9 cellular contexts compared by ENCODE assay signal in genomic region chr17:63676540-63676933, GRCh38. TPM values are rescaled to one million over a fixed set of nuclear protein-coding genes. Genes with fewer than 3 reads are reported as not detected.
DNase-seq lines count a peak whose midpoint lies in the region; ATAC-seq and TF ChIP-seq lines count a peak whose summit lies in the region.
"Had no signal": no experiment of that assay in that cellular context is flagged by ENCODE, and none has a peak within 500 bp of the region (broad histone marks: within the 10 kb centered on the region; RNA-seq: fewer than 3 reads in every experiment).

No MANE protein-coding gene starts in this region.

- H3K9me3 ChIP-seq in SK-N-SH (no peaks in the 10 kb centered on the region), body of pancreas (no peaks in the 10 kb centered on the region), thoracic aorta (no peaks in the 10 kb centered on the region)

- no peak for TF ChIP-seq EP300 in SK-N-SH (IDR thresholded peaks at IDR 0.05; ENCODE audit: borderline replicate concordance in 1 of 2, low read depth in 1 of 2, low read length in 1 of 2)

- no peak overlapping the region for H2AK5ac ChIP-seq in mesendoderm (ENCODE audit: low read length)

- H3K56ac ChIP-seq in mesendoderm (ENCODE audit: low read length): no peak overlapping the region

- H3K4me1 ChIP-seq in SK-N-SH (ENCODE audit: control insufficient read depth in 1 of 2, insufficient read depth in 2 of 2, low read depth in 1 of 2, low read length in 1 of 2): peaks cover 26 to 44% of the 10 kb centered on the region in 2 experiments
- peaks cover 27% of the 10 kb centered on the region for H3K4me1 ChIP-seq in body of pancreas
- H3K4me1 ChIP-seq in mesendoderm (ENCODE audit: control insufficient read depth, low read depth, low read length): peaks cover 20% of the 10 kb centered on the region
- H3K4me1 ChIP-seq in thoracic aorta (ENCODE audit: control insufficient read depth in 1 of 2, low read depth in 2 of 2): peaks cover 16 to 39% of the 10 kb centered on the region in 2 donors

- 69% methylated on average over 3 of the region's 3 CpGs for WGBS in SK-N-SH (ENCODE audit: low lambda C conversion rate)
- WGBS in body of pancreas, 2 donors: 44 to 57% methylated on average over 3 of the region's 3 CpGs
- no CpG with 5 or more reads among the region's 3 CpGs for WGBS in mesendoderm (ENCODE audit: extremely low coverage, insufficient coverage, low lambda C conversion rate)

- H2BK120ac ChIP-seq in mesendoderm (ENCODE audit: low read depth, low read length): no peak overlapping the region

- intact Hi-C loops in body of pancreas (cut with DNase I): no loop called here

- H3K79me2 ChIP-seq in SK-N-SH (ENCODE audit: insufficient read depth) (no peaks in the 10 kb centered on the region), mesendoderm (ENCODE audit: control insufficient read depth, insufficient read depth, low read length) (no peaks in the 10 kb centered on the region)

- H3K27ac ChIP-seq in SK-N-SH (ENCODE audit: low read depth in 2 of 2, low read length in 1 of 2) (peak overlapping the region; percentile 65 to 97; a peak in 3 of 4 replicates), body of pancreas (peak overlapping the region; percentile 75 to 86 (median 85)), mesendoderm (ENCODE audit: low read depth, low read length) (no peak overlapping the region), thoracic aorta (peak overlapping the region; percentile 86 to 88)

- H3K4me3 ChIP-seq in SK-N-SH (ENCODE audit: low read depth in 2 of 2, low read length in 1 of 2): no peak overlapping the region
- no peak overlapping the region for H3K4me3 ChIP-seq in body of pancreas
- H3K4me3 ChIP-seq in mesendoderm (ENCODE audit: low read length): no peak overlapping the region
- H3K4me3 ChIP-seq in thoracic aorta: peak overlapping the region; percentile 58

- no peak for TF ChIP-seq CTCF in SK-N-SH (IDR thresholded peaks at IDR 0.05)
- TF ChIP-seq CTCF in body of pancreas (IDR thresholded peaks at IDR 0.05): no peak
- TF ChIP-seq CTCF in thoracic aorta (IDR thresholded peaks at IDR 0.05): no peak

- H3K18ac ChIP-seq in mesendoderm (ENCODE audit: low read length): peak overlapping the region; percentile 63

- H3K4ac ChIP-seq in mesendoderm (ENCODE audit: low read depth, low read length): no peak overlapping the region

- peak overlapping the region; percentile 2; the same call in 1 of the 2 replicates for H3K9ac ChIP-seq in SK-N-SH
- no peak overlapping the region for H3K9ac ChIP-seq in mesendoderm (ENCODE audit: low read length)

- TF ChIP-seq POLR2A in body of pancreas (IDR thresholded peaks at IDR 0.05): no peak

- DNase-seq in SK-N-SH: no peak
- no peak for DNase-seq in body of pancreas
- DNase-seq in mesendoderm: no peak
- DNase-seq in thoracic aorta (ENCODE audit: low spot score): no peak
- no peak for DNase-seq in glomerular visceral epithelial cell (ENCODE audit: extremely low spot score)
- DNase-seq in NCI-H1694 (lab: John Stamatoyannopoulos, UW): no peak
- DNase-seq in COLO829 (ENCODE audit: low spot score): no peak
- DNase-seq: stimulated activated naive CD8-positive, alpha-beta T cell treated with anti-CD3 and anti-CD28 coated beads, Interleukin-15, amount 100 ng/mL, for 72 hours had no signal

- peak overlapping the region; percentile 80 for H3K4me2 ChIP-seq in SK-N-SH
- H3K4me2 ChIP-seq in mesendoderm (ENCODE audit: low read length): no peak overlapping the region

- H2BK15ac ChIP-seq in mesendoderm (replicated peaks; ENCODE audit: low read depth): no peak overlapping the region

- H3K23ac ChIP-seq in mesendoderm (ENCODE audit: low read length): no peak overlapping the region

- H3K27me3 ChIP-seq in SK-N-SH (ENCODE audit: insufficient read depth): no peaks in the 10 kb centered on the region
- no peaks in the 10 kb centered on the region for H3K27me3 ChIP-seq in body of pancreas
- H3K27me3 ChIP-seq in mesendoderm (ENCODE audit: insufficient read depth, low read length, poor library complexity): no peaks in the 10 kb centered on the region
- H3K27me3 ChIP-seq in thoracic aorta (replicated peaks; ENCODE audit: insufficient read depth): no peaks in the 10 kb centered on the region

- no peak overlapping the region for H2BK5ac ChIP-seq in mesendoderm (ENCODE audit: low read length)

- H4K8ac ChIP-seq in mesendoderm (ENCODE audit: low read depth, low read length): no peak overlapping the region

- H4K5ac ChIP-seq in mesendoderm (ENCODE audit: low read length): no peak overlapping the region

- H4K20me1 ChIP-seq in SK-N-SH (ENCODE audit: insufficient read depth): peaks cover 4% of the 10 kb centered on the region; the same call in 1 of the 2 replicates

- ATAC-seq in SK-N-SH treated with all-trans-retinoic acid at 6 μM for 48 hours: no peak
- ATAC-seq in body of pancreas: no peak
- ATAC-seq in thoracic aorta (ENCODE audit: insufficient number of reproducible peaks, low FRiP score, low read depth): no peak
- ATAC-seq: stimulated activated naive CD8-positive, alpha-beta T cell treated with anti-CD3 and anti-CD28 coated beads, Interleukin-15, amount 100 ng/mL, for 72 hours had no signal

- H3F3A ChIP-seq in SK-N-SH (replicated peaks; ENCODE audit: insufficient read depth): peaks cover 20% of the 10 kb centered on the region

- POLR2A ChIA-PET in SK-N-SH (lab: Yijun Ruan, JAX): interaction anchor here (0.5 to 3.0 kb wide), 11 partner anchors 11 to 244 kb away, joined by 4 to 36 read pairs (median 7); partner anchors contain the start of gene MAP3K3

- no peak overlapping the region for H2AFZ ChIP-seq in SK-N-SH (ENCODE audit: low read depth)

- no peak for TF ChIP-seq RAD21 in SK-N-SH (IDR thresholded peaks at IDR 0.05; ENCODE audit: low read length)

- H3K36me3 ChIP-seq in SK-N-SH (replicated peaks in 1 of 2; ENCODE audit: control insufficient read depth in 1 of 2, insufficient read depth in 2 of 2, low read length in 1 of 2) (peaks cover 3 to 25% of the 10 kb centered on the region in 2 experiments), body of pancreas (replicated peaks in 1 of 2; ENCODE audit: insufficient read depth in 1 of 2, low read depth in 2 of 2) (no peaks in the 10 kb centered on the region), mesendoderm (ENCODE audit: control insufficient read depth, insufficient read depth, low read length) (no peaks in the 10 kb centered on the region), thoracic aorta (peaks cover 6% of the 10 kb centered on the region)

- CTCF ChIA-PET in SK-N-SH (lab: Yijun Ruan, JAX): interaction anchor here (1.5 to 17.5 kb wide), 7 partner anchors 10 to 250 kb away, joined by 3 to 233 read pairs (median 13); no protein-coding TSS in a partner anchor

- no peaks in the 10 kb centered on the region for H3K79me1 ChIP-seq in mesendoderm (ENCODE audit: low read length)

- no peaks in the 10 kb centered on the region for H3K9me2 ChIP-seq in SK-N-SH

TF ChIP-seq in SK-N-SH, 30 proteins besides CTCF, POLR2A, EP300 and RAD21 (continues in another document):
- no peak for TF ChIP-seq MAX (IDR thresholded peaks at IDR 0.05; ENCODE audit: low read depth)
- no peak for TF ChIP-seq GABPA (IDR thresholded peaks at IDR 0.05; ENCODE audit: low read depth)

TF ChIP-seq in SK-N-SH treated with all-trans-retinoic acid at 6 μM for 48 hours, 23 proteins besides CTCF, POLR2A, EP300 and RAD21 (continues in another document):
- no peak for TF ChIP-seq SNAI2 (CRISPR knock-in tag; IDR thresholded peaks at IDR 0.05)
- TF ChIP-seq OSR1 (CRISPR knock-in tag; IDR thresholded peaks at IDR 0.05): no peak
- TF ChIP-seq BACH2 (CRISPR knock-in tag; IDR thresholded peaks at IDR 0.05; ENCODE audit: borderline replicate concordance): no peak
- no peak for TF ChIP-seq TOX (CRISPR knock-in tag; IDR thresholded peaks at IDR 0.05; ENCODE audit: borderline replicate concordance)
- no peak for TF ChIP-seq ZNF8 (CRISPR knock-in tag; IDR thresholded peaks at IDR 0.05)
- no peak for TF ChIP-seq ZFP3 (CRISPR knock-in tag; IDR thresholded peaks at IDR 0.05)
- TF ChIP-seq TCF4 (CRISPR knock-in tag; IDR thresholded peaks at IDR 0.05; ENCODE audit: borderline replicate concordance): no peak
- TF ChIP-seq RARB (CRISPR knock-in tag; IDR thresholded peaks at IDR 0.05): no peak
- TF ChIP-seq, protein P1, sequence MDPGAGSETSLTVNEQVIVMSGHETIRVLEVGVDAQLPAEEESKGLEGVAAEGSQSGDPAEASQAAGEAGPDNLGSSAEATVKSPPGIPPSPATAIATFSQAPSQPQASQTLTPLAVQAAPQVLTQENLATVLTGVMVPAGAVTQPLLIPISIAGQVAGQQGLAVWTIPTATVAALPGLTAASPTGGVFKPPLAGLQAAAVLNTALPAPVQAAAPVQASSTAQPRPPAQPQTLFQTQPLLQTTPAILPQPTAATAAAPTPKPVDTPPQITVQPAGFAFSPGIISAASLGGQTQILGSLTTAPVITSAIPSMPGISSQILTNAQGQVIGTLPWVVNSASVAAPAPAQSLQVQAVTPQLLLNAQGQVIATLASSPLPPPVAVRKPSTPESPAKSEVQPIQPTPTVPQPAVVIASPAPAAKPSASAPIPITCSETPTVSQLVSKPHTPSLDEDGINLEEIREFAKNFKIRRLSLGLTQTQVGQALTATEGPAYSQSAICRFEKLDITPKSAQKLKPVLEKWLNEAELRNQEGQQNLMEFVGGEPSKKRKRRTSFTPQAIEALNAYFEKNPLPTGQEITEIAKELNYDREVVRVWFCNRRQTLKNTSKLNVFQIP (CRISPR knock-in tag; IDR thresholded peaks at IDR 0.05; ENCODE audit: borderline replicate concordance, low read depth): no peak
- no peak for TF ChIP-seq ZC3H10 (CRISPR knock-in tag; IDR thresholded peaks at IDR 0.05)

RNA-seq across cellular contexts. Expression of gene LIMD2, which starts 23.4 kb away (rescaled TPM):
- polyA plus RNA-seq in SK-N-SH (2012; rRNA removed): 75.1 and 78.0 TPM in 2 replicates
- polyA plus RNA-seq in SK-N-SH (2012; cell fraction: cytosol; rRNA removed): 27.3 and 43.1 TPM in 2 replicates
- polyA plus RNA-seq in SK-N-SH (2012; cell fraction: nucleus; rRNA removed): 273 and 322 TPM in 2 replicates
- total RNA-seq in body of pancreas (1 to 10 TPM; 4.9 to 9.6 TPM), thoracic aorta (10 to 100 TPM; 26.2 to 29.6 TPM)
- polyA plus RNA-seq in mesendoderm (2013, experiment 1 of 2): 60.1 TPM
- 59.0 TPM for polyA plus RNA-seq in mesendoderm (2013, experiment 2 of 2)

RNA-seq across cellular contexts. Expression of gene MAP3K3, which starts 54.3 kb away (rescaled TPM):
- polyA plus RNA-seq in SK-N-SH (2012; rRNA removed): 25.3 and 26.5 TPM in 2 replicates
- polyA plus RNA-seq in SK-N-SH (2012; cell fraction: cytosol; rRNA removed): 15.0 and 20.6 TPM in 2 replicates
- 50.0 and 60.2 TPM in 2 replicates for polyA plus RNA-seq in SK-N-SH (2012; cell fraction: nucleus; rRNA removed)
- total RNA-seq in body of pancreas (10 to 100 TPM; 21.0 to 33.3 TPM), thoracic aorta (100 to 1,000 TPM in 1 of 2 donors, 10 to 100 TPM in 1; 85.3 to 102 TPM)
- 18.8 TPM for polyA plus RNA-seq in mesendoderm (2013, experiment 1 of 2)
- 19.0 TPM for polyA plus RNA-seq in mesendoderm (2013, experiment 2 of 2)
